In genomic region chr7:31814187-31814586, GRCh38 we compare ENCODE assay signal across 1 cellular context.
TF ChIP-seq lines count a peak whose summit lies in the region.

No MANE protein-coding gene starts in this region.

TF ChIP-seq in HepG2, 621 proteins besides CTCF, POLR2A, EP300 and RAD21 (continued from another document):
- TF ChIP-seq ZBTB46 (CRISPR knock-in tag; IDR thresholded peaks at IDR 0.05; ENCODE audit: borderline replicate concordance) = no peak
- TF ChIP-seq HNRNPK (IDR thresholded peaks at IDR 0.05; ENCODE audit: low read depth, low read length, poor library complexity, severe bottlenecking) = no peak
TF ChIP-seq in HepG2: peak in this region for 2.
